Comparison of ENCODE assay signal across 8 cellular contexts in the genomic region with DNA sequence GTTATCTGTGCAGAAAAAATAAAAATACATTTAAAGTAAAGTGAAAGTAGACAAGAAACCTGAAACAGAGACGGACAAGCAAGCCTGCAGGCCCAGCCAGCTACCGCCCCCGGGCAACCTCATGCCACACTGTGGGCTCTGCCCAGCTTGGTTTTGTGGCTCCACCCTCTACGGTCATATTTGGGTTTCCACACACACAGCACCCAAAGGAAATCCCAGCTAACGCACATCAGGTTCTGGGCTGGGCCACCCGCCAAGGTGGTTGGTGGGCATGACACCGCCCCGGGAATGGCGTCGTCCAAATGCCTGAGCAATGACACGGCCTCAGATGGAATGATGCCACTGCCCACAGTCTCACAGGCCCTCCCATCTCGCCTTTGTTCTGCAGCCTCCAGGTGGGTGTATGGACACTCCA. TPM values are rescaled to one million over a fixed set of nuclear protein-coding genes. Genes with fewer than 3 reads are reported as not detected.
DNase-seq lines count a peak whose midpoint lies in the region; TF ChIP-seq lines count a peak whose summit lies in the region.

No MANE protein-coding gene starts in this region.

- WGBS in suprapubic skin, result 20% methylated on average over 12 of the region's 12 CpGs
- 32 to 48% (median 37%) methylated on average over 12 of the region's 12 CpGs for WGBS in spleen, 5 donors

- H3K4me1 ChIP-seq in suprapubic skin (peaks cover 27% of the 10 kb centered on the region), spleen (peaks cover 0 to 70% (median 26%) of the 10 kb centered on the region in 6 donors)

- no peak overlapping the region for H3K27ac Mint-ChIP-seq in type B pancreatic cell

- no peaks in the 10 kb centered on the region for H3K36me3 ChIP-seq in suprapubic skin
- peaks cover 0 to 29% (median under 1%) of the 10 kb centered on the region in 6 donors for H3K36me3 ChIP-seq in spleen

- H3K4me1 Mint-ChIP-seq in type B pancreatic cell (ENCODE audit: unreplicated experiment), result no peaks in the 10 kb centered on the region

- no peak for TF ChIP-seq EP300 in suprapubic skin (IDR thresholded peaks at IDR 0.05)

- no peaks in the 10 kb centered on the region for H3K36me3 Mint-ChIP-seq in type B pancreatic cell

- no peak overlapping the region for H3K4me3 ChIP-seq in suprapubic skin
- H3K4me3 ChIP-seq in spleen, result no peak overlapping the region

- peak overlapping the region; percentile 1 for H3K27ac ChIP-seq in suprapubic skin
- H3K27ac ChIP-seq in spleen, result no peak overlapping the region

- no peak for TF ChIP-seq POLR2A in suprapubic skin (IDR thresholded peaks at IDR 0.05)
- TF ChIP-seq POLR2A in spleen (IDR thresholded peaks at IDR 0.05), result no peak

- intact Hi-C loops in spleen (cut with DNase I; ENCODE audit: low total_unique reads), result no loop called here

- TF ChIP-seq CTCF in suprapubic skin (IDR thresholded peaks at IDR 0.05), result no peak
- no peak for TF ChIP-seq CTCF in spleen (IDR thresholded peaks at IDR 0.05 in 8 of 11, conservative IDR thresholded peaks at IDR 0.05 in 3 of 11)
- TF ChIP-seq CTCF in type B pancreatic cell (conservative IDR thresholded peaks at IDR 0.05), result no peak

- DNase-seq in MV-4-11 (lab: John Stamatoyannopoulos, UW) (peak; percentile 44), islet precursor cell (peak; percentile 87), suprapubic skin (ENCODE audit: low spot score in 2 of 2) (no peak), hippocampal formation (lab: John Stamatoyannopoulos, UW) (no peak), spleen (no peak), type B pancreatic cell (ENCODE audit: extremely low spot score, unreplicated experiment) (no peak), KBM-7 (no peak)
- DNase-seq in activated effector memory CD4-positive, alpha-beta T cell treated with Interleukin-2 at 50 U/mL for 16 hours, result peak; percentile 35

- H3K9me3 ChIP-seq in suprapubic skin, result no peaks in the 10 kb centered on the region
- no peaks in the 10 kb centered on the region for H3K9me3 ChIP-seq in spleen

- in situ Hi-C loops in KBM-7 (cut with MboI; ENCODE audit: low pct_unique_long_range_greater_than_20kb, low sequenced_read_pairs), result no loop called here

- no peaks in the 10 kb centered on the region for H3K27me3 ChIP-seq in suprapubic skin
- H3K27me3 ChIP-seq in spleen (replicated peaks in 1 of 7), result no peaks in the 10 kb centered on the region

- no peaks in the 10 kb centered on the region for H3K9me3 Mint-ChIP-seq in type B pancreatic cell

- no peaks in the 10 kb centered on the region for H3K27me3 Mint-ChIP-seq in type B pancreatic cell

- H3K4me3 Mint-ChIP-seq in type B pancreatic cell, result no peak overlapping the region

RNA-seq across cellular contexts. Expression of gene FAM110A, which starts 22.9 kb away (rescaled TPM):
- total RNA-seq in suprapubic skin, result 10 to 100 TPM; 16.9 to 57.0 (median 37.7) TPM
- 10 to 100 TPM; 19.7 to 32.0 (median 25.7) TPM for total RNA-seq in spleen
- 10 to 100 TPM; 11.3 to 21.0 (median 12.5) TPM for polyA plus RNA-seq in spleen
- 14.3 and 26.7 TPM in 2 replicates for total RNA-seq in type B pancreatic cell (ENCODE audit: low replicate concordance)

RNA-seq across cellular contexts. Expression of gene ANGPT4, which starts 59.8 kb away (rescaled TPM):
- total RNA-seq in suprapubic skin, result 1 to 10 TPM in 1 of 4 donors, under 1 TPM in 3; 0.56 to 2.1 (median 0.71) TPM
- not detected for total RNA-seq in spleen
- polyA plus RNA-seq in spleen, result under 1 TPM in 2 of 3 donors, not detected in 1; 0.03 to 0.06 TPM
- 0.07 TPM in 1 of 2 replicates, not detected in the other for total RNA-seq in type B pancreatic cell (ENCODE audit: low replicate concordance)

Comparison
In these comparisons a context has a peak if more than half of its experiments do, and no peak if none do; other contexts are left out.
1. DNase-seq: peak in MV-4-11 (single experiment), activated effector memory CD4-positive, alpha-beta T cell treated with Interleukin-2 at 50 U/mL for 16 hours (single experiment) and islet precursor cell (single experiment); none in suprapubic skin (0 of 2), hippocampal formation (0 of 2), spleen (single experiment), type B pancreatic cell (single experiment) and KBM-7 (single experiment).